ENCODE assay signal across 9 cellular contexts in genomic region chr13:78978381-78978998, GRCh38.
A peak's percentile ranks its signal among the peaks of the same experiment; 100 is the strongest.
DNase-seq lines count a peak whose midpoint lies in the region; ATAC-seq lines count a peak whose summit lies in the region.
"Had no signal": no experiment of that assay in that cellular context is flagged by ENCODE, and none has a peak within 500 bp of the region (broad histone marks: within the 10 kb centered on the region; RNA-seq: fewer than 3 reads in every experiment).

No MANE protein-coding gene starts in this region.

- peaks cover 9% of the 10 kb centered on the region for H3K27me3 Mint-ChIP-seq in activated naive CD8-positive, alpha-beta T cell treated with anti-CD3 and anti-CD28 coated beads, Interleukin-2, amount 10 ng/mL, durations not matched to agents 7 days and 5 days
- H3K27me3 Mint-ChIP-seq in activated naive CD8-positive, alpha-beta T cell treated with anti-CD3 and anti-CD28 coated beads for 36 hours = peaks cover 32% of the 10 kb centered on the region

- H3K27me3 ChIP-seq in NT2/D1 (ENCODE audit: insufficient read depth, insufficient read length) = no peaks in the 10 kb centered on the region

- H3K4me1 ChIP-seq in NT2/D1 (ENCODE audit: insufficient read depth, insufficient read length) = no peaks in the 10 kb centered on the region

- H3K9me3 Mint-ChIP-seq in activated naive CD8-positive, alpha-beta T cell treated with anti-CD3 and anti-CD28 coated beads, Interleukin-2, amount 10 ng/mL, durations not matched to agents 7 days and 5 days = no peaks in the 10 kb centered on the region
- H3K9me3 Mint-ChIP-seq in activated naive CD8-positive, alpha-beta T cell treated with anti-CD3 and anti-CD28 coated beads for 36 hours = no peaks in the 10 kb centered on the region

- peak; percentile 71 for ATAC-seq in activated naive CD8-positive, alpha-beta T cell treated with anti-CD3 and anti-CD28 coated beads, Interleukin-2, amount 10 ng/mL, durations not matched to agents 7 days and 5 days (ENCODE audit: low read depth)
- ATAC-seq in GM21515 (IDR thresholded peaks at IDR 0.05; ENCODE audit: unreplicated experiment) (peak; percentile 98), HG03571 (IDR thresholded peaks at IDR 0.05; ENCODE audit: unreplicated experiment) (peak; percentile 89)

- H3K4me3 Mint-ChIP-seq in activated naive CD8-positive, alpha-beta T cell treated with anti-CD3 and anti-CD28 coated beads, Interleukin-2, amount 10 ng/mL, durations not matched to agents 7 days and 5 days = no peak overlapping the region
- H3K4me3 Mint-ChIP-seq in activated naive CD8-positive, alpha-beta T cell treated with anti-CD3 and anti-CD28 coated beads for 36 hours = no peak overlapping the region

- H3K9ac ChIP-seq in NT2/D1 (ENCODE audit: insufficient read length, low read depth) = no peak overlapping the region

- no peaks in the 10 kb centered on the region for H3K4me1 Mint-ChIP-seq in activated naive CD8-positive, alpha-beta T cell treated with anti-CD3 and anti-CD28 coated beads, Interleukin-2, amount 10 ng/mL, durations not matched to agents 7 days and 5 days
- no peaks in the 10 kb centered on the region for H3K4me1 Mint-ChIP-seq in activated naive CD8-positive, alpha-beta T cell treated with anti-CD3 and anti-CD28 coated beads for 36 hours

- no peak for DNase-seq in activated naive CD8-positive, alpha-beta T cell treated with anti-CD3 and anti-CD28 coated beads, Interleukin-2, amount 10 ng/mL, durations not matched to agents 7 days and 5 days
- no peak for DNase-seq in activated naive CD8-positive, alpha-beta T cell treated with anti-CD3 and anti-CD28 coated beads for 36 hours
- DNase-seq in NT2/D1 (ENCODE audit: low read depth, low spot score) = peak; percentile 30
- peak; percentile 71 for DNase-seq in astrocyte of the hippocampus (ENCODE audit: low read depth, low spot score)
- DNase-seq in iris pigment epithelial cell (ENCODE audit: low read depth) = peak; percentile 70
- peak; percentile 7 to 46 for DNase-seq in stimulated activated CD4-positive, alpha-beta T cell treated with anti-CD3 and anti-CD28 coated beads, Interleukin-2, amount 100 ng/mL, for 48 hours

- H3K4me3 ChIP-seq in NT2/D1 (ENCODE audit: insufficient read length, low read depth) = no peak overlapping the region

- H3K36me3 ChIP-seq in NT2/D1 (ENCODE audit: insufficient read depth, insufficient read length, low read length) = no peaks in the 10 kb centered on the region
- H3K36me3 ChIP-seq: neutrophil had no signal

- no peaks in the 10 kb centered on the region for H3K9me3 ChIP-seq in NT2/D1 (ENCODE audit: insufficient read depth, low read length)
- H3K9me3 ChIP-seq: neutrophil had no signal

- POLR2A ChIA-PET in activated naive CD8-positive, alpha-beta T cell treated with anti-CD3 and anti-CD28 coated beads, Interleukin-2, amount 10 ng/mL, durations not matched to agents 7 days and 5 days (lab: Charles Lee) = no interaction called here

- no peak overlapping the region for H3K27ac Mint-ChIP-seq in activated naive CD8-positive, alpha-beta T cell treated with anti-CD3 and anti-CD28 coated beads, Interleukin-2, amount 10 ng/mL, durations not matched to agents 7 days and 5 days
- no peak overlapping the region for H3K27ac Mint-ChIP-seq in activated naive CD8-positive, alpha-beta T cell treated with anti-CD3 and anti-CD28 coated beads for 36 hours

- no peaks in the 10 kb centered on the region for H3K36me3 Mint-ChIP-seq in activated naive CD8-positive, alpha-beta T cell treated with anti-CD3 and anti-CD28 coated beads, Interleukin-2, amount 10 ng/mL, durations not matched to agents 7 days and 5 days
- H3K36me3 Mint-ChIP-seq in activated naive CD8-positive, alpha-beta T cell treated with anti-CD3 and anti-CD28 coated beads for 36 hours = no peaks in the 10 kb centered on the region

Comparison
In these comparisons a context has a peak if more than half of its experiments do, and no peak if none do; other contexts are left out.
1. DNase-seq: peak in NT2/D1 (single experiment), astrocyte of the hippocampus (single experiment), iris pigment epithelial cell (single experiment) and stimulated activated CD4-positive, alpha-beta T cell treated with anti-CD3 and anti-CD28 coated beads, Interleukin-2, amount 100 ng/mL, for 48 hours (2 of 2); none in activated naive CD8-positive, alpha-beta T cell treated with anti-CD3 and anti-CD28 coated beads, Interleukin-2, amount 10 ng/mL, durations not matched to agents 7 days and 5 days (single experiment) and activated naive CD8-positive, alpha-beta T cell treated with anti-CD3 and anti-CD28 coated beads for 36 hours (single experiment).
2. Peak in every context shown above with its lines, with median percentiles within 50 percentile points of each other: ATAC-seq.